ENCODE assay signal across 8 cellular contexts in genomic region chr6:30752164-30752927, GRCh38. TPM values are rescaled to one million over a fixed set of nuclear protein-coding genes. Genes with fewer than 3 reads are reported as not detected.
DNase-seq lines count a peak whose midpoint lies in the region; ATAC-seq and TF ChIP-seq lines count a peak whose summit lies in the region.

No MANE protein-coding gene starts in this region.

- peak overlapping the region; percentile 18 for H3K27ac Mint-ChIP-seq in activated T-cell treated with anti-CD3 and anti-CD28 coated beads, Interleukin-2, amount 50 U/mL, for 24 hours
- H3K27ac Mint-ChIP-seq in activated T-helper 17 cell treated with anti-CD3 and anti-CD28 coated beads, Interleukin-2, amount 50 U/mL, for 72 hours, result no peak overlapping the region
- no peak overlapping the region for H3K27ac Mint-ChIP-seq in glutamatergic neuron (ENCODE audit: unreplicated experiment)

- H3K4me1 ChIP-seq in heart right ventricle, result peaks cover 8 to 65% (median 41%) of the 10 kb centered on the region in 9 donors

- in situ Hi-C loops in GM13977 (cut with MboI; ENCODE audit: low pct_unique_long_range_greater_than_20kb, low sequenced_read_pairs, unreplicated experiment), result no loop called here

- H3K4me1 Mint-ChIP-seq in activated T-cell treated with anti-CD3 and anti-CD28 coated beads, Interleukin-2, amount 50 U/mL, for 24 hours (ENCODE audit: low read depth), result peaks cover 48% of the 10 kb centered on the region
- H3K4me1 Mint-ChIP-seq in activated T-helper 17 cell treated with anti-CD3 and anti-CD28 coated beads, Interleukin-2, amount 50 U/mL, for 72 hours, result peaks cover 28% of the 10 kb centered on the region
- no peaks in the 10 kb centered on the region for H3K4me1 Mint-ChIP-seq in glutamatergic neuron (ENCODE audit: low read depth, unreplicated experiment)

- TF ChIP-seq CTCF in heart right ventricle (IDR thresholded peaks at IDR 0.05) (peak in 3 of 9 donors; percentile 11 to 29 (median 21)), retinal pigment epithelial cell (conservative IDR thresholded peaks at IDR 0.05; ENCODE audit: low read depth, low read length) (peak; percentile 5), glutamatergic neuron (IDR thresholded peaks at IDR 0.05; ENCODE audit: partially characterized antibody, unreplicated experiment) (no peak), GM13977 (IDR thresholded peaks at IDR 0.05; ENCODE audit: extremely low read depth, insufficient read depth, missing control alignments) (no peak)

- H3K4me3 Mint-ChIP-seq in activated T-cell treated with anti-CD3 and anti-CD28 coated beads, Interleukin-2, amount 50 U/mL, for 24 hours, result no peak overlapping the region
- no peak overlapping the region for H3K4me3 Mint-ChIP-seq in activated T-helper 17 cell treated with anti-CD3 and anti-CD28 coated beads, Interleukin-2, amount 50 U/mL, for 72 hours
- H3K4me3 Mint-ChIP-seq in glutamatergic neuron (ENCODE audit: unreplicated experiment), result no peak overlapping the region

- ATAC-seq in activated T-helper 17 cell treated with anti-CD3 and anti-CD28 coated beads, Interleukin-2, amount 50 U/mL, for 72 hours (replicated peaks), result peak; percentile 51
- peak; percentile 91 to 96 (median 94) for ATAC-seq in heart right ventricle
- ATAC-seq in HG03135 (IDR thresholded peaks at IDR 0.05; ENCODE audit: unreplicated experiment), result no peak

- DNase-seq in activated T-cell treated with anti-CD3 and anti-CD28 coated beads, Interleukin-2, amount 50 U/mL, for 24 hours, result no peak
- DNase-seq in activated T-cell treated with anti-CD3 and anti-CD28 coated beads, Interleukin-2, amount 50 U/mL, for 48 hours, result no peak
- peak; percentile 88 to 95 for DNase-seq in heart right ventricle
- peak; percentile 97 for DNase-seq in retinal pigment epithelial cell (ENCODE audit: low read depth)
- DNase-seq in glutamatergic neuron, result no peak
- DNase-seq in GM13977 (ENCODE audit: low spot score), result no peak

- H3K9me3 ChIP-seq in heart right ventricle, result no peaks in the 10 kb centered on the region

- peak overlapping the region; percentile 82 to 99 (median 94) for H3K27ac ChIP-seq in heart right ventricle

- intact Hi-C loops in heart right ventricle (cut with DNase I), result loop anchor here in 1 of 10 donors (2.0 kb wide), 1 partner anchor 28 kb away; no protein-coding TSS in a partner anchor

- H3K27me3 ChIP-seq in heart right ventricle, result no peaks in the 10 kb centered on the region

- 31% methylated on average over 12 of the region's 12 CpGs for WGBS in heart right ventricle, 2 donors

- H3K4me3 ChIP-seq in heart right ventricle (no peak overlapping the region), retinal pigment epithelial cell (ENCODE audit: low read length) (no peak overlapping the region)

- no peaks in the 10 kb centered on the region for H3K27me3 Mint-ChIP-seq in activated T-cell treated with anti-CD3 and anti-CD28 coated beads, Interleukin-2, amount 50 U/mL, for 24 hours
- H3K27me3 Mint-ChIP-seq in activated T-helper 17 cell treated with anti-CD3 and anti-CD28 coated beads, Interleukin-2, amount 50 U/mL, for 72 hours, result no peaks in the 10 kb centered on the region
- H3K27me3 Mint-ChIP-seq in glutamatergic neuron (ENCODE audit: unreplicated experiment), result peaks cover 2% of the 10 kb centered on the region

- no peaks in the 10 kb centered on the region for H3K9me3 Mint-ChIP-seq in activated T-cell treated with anti-CD3 and anti-CD28 coated beads, Interleukin-2, amount 50 U/mL, for 24 hours
- H3K9me3 Mint-ChIP-seq in activated T-helper 17 cell treated with anti-CD3 and anti-CD28 coated beads, Interleukin-2, amount 50 U/mL, for 72 hours, result no peaks in the 10 kb centered on the region
- H3K9me3 Mint-ChIP-seq in glutamatergic neuron (ENCODE audit: unreplicated experiment), result no peaks in the 10 kb centered on the region

- no peaks in the 10 kb centered on the region for H3K36me3 ChIP-seq in heart right ventricle

- H3K36me3 Mint-ChIP-seq in activated T-cell treated with anti-CD3 and anti-CD28 coated beads, Interleukin-2, amount 50 U/mL, for 24 hours (ENCODE audit: low read depth), result no peaks in the 10 kb centered on the region
- no peaks in the 10 kb centered on the region for H3K36me3 Mint-ChIP-seq in activated T-helper 17 cell treated with anti-CD3 and anti-CD28 coated beads, Interleukin-2, amount 50 U/mL, for 72 hours (ENCODE audit: low read depth)
- no peaks in the 10 kb centered on the region for H3K36me3 Mint-ChIP-seq in glutamatergic neuron (ENCODE audit: unreplicated experiment)

RNA-seq across cellular contexts. Expression of gene IER3, which starts 8.0 kb away (rescaled TPM):
- total RNA-seq in activated T-helper 17 cell treated with anti-CD3 and anti-CD28 coated beads, Interleukin-2, amount 50 U/mL, for 72 hours, result 100 to 1,000 TPM in 1 of 2 donors, 10 to 100 TPM in 1; 55.6 to 617 TPM
- total RNA-seq in heart right ventricle, result 100 to 1,000 TPM in 6 of 10 donors, 10 to 100 TPM in 4; 15.6 to 309 (median 115) TPM
- 10 to 100 TPM; 25.3 to 93.9 TPM for polyA plus RNA-seq in heart right ventricle
- 13.5 TPM for total RNA-seq in glutamatergic neuron (ENCODE audit: unreplicated experiment)

RNA-seq across cellular contexts. Expression of gene FLOT1, which starts 9.9 kb away (rescaled TPM):
- total RNA-seq in activated T-helper 17 cell treated with anti-CD3 and anti-CD28 coated beads, Interleukin-2, amount 50 U/mL, for 72 hours, result 100 to 1,000 TPM; 152 to 161 TPM
- total RNA-seq in heart right ventricle (100 to 1,000 TPM; 158 to 280 (median 184) TPM), glutamatergic neuron (ENCODE audit: unreplicated experiment) (191 TPM)
- 100 to 1,000 TPM; 233 to 317 TPM for polyA plus RNA-seq in heart right ventricle

RNA-seq across cellular contexts. Expression of gene TUBB, which starts 32.2 kb away (rescaled TPM):
- total RNA-seq in activated T-helper 17 cell treated with anti-CD3 and anti-CD28 coated beads, Interleukin-2, amount 50 U/mL, for 72 hours, result 1,000 to 10,000 TPM; 1,139 to 1,437 TPM
- total RNA-seq in heart right ventricle (100 to 1,000 TPM; 144 to 437 (median 189) TPM), glutamatergic neuron (ENCODE audit: unreplicated experiment) (2,264 TPM)
- polyA plus RNA-seq in heart right ventricle, result 100 to 1,000 TPM; 156 to 440 TPM

RNA-seq across cellular contexts. Expression of gene MDC1, which starts 35.3 kb away (rescaled TPM):
- 10 to 100 TPM; 57.4 to 82.1 TPM for total RNA-seq in activated T-helper 17 cell treated with anti-CD3 and anti-CD28 coated beads, Interleukin-2, amount 50 U/mL, for 72 hours
- total RNA-seq in heart right ventricle (10 to 100 TPM; 15.3 to 21.7 (median 19.5) TPM), glutamatergic neuron (ENCODE audit: unreplicated experiment) (50.4 TPM)
- polyA plus RNA-seq in heart right ventricle, result 10 to 100 TPM; 11.2 to 18.1 TPM

Comparison
In these comparisons a context has a peak if more than half of its experiments do, and no peak if none do; other contexts are left out.
1. DNase-seq: peak in heart right ventricle (2 of 2) and retinal pigment epithelial cell (single experiment); none in activated T-cell treated with anti-CD3 and anti-CD28 coated beads, Interleukin-2, amount 50 U/mL, for 24 hours (single experiment), activated T-cell treated with anti-CD3 and anti-CD28 coated beads, Interleukin-2, amount 50 U/mL, for 48 hours (0 of 2), glutamatergic neuron (single experiment) and GM13977 (single experiment).